9 cellular contexts compared by ENCODE assay signal in genomic region chr12:11500222-11500860, GRCh38.
A peak's percentile ranks its signal among the peaks of the same experiment; 100 is the strongest.
DNase-seq lines count a peak whose midpoint lies in the region; ATAC-seq, FAIRE-seq and TF ChIP-seq lines count a peak whose summit lies in the region.
"Had no signal": no experiment of that assay in that cellular context is flagged by ENCODE, and none has a peak within 500 bp of the region (broad histone marks: within the 10 kb centered on the region; RNA-seq: fewer than 3 reads in every experiment).

No MANE protein-coding gene starts in this region.

- H3K23me2 ChIP-seq in H1 (ENCODE audit: low read depth, low read length), result peaks cover 7% of the 10 kb centered on the region; the same call in 1 of the 2 replicates

- POLR2A ChIA-PET in H1 (lab: Charles Lee; ENCODE audit: partially characterized antibody), result no interaction called here

- peaks cover 4 to 6% of the 10 kb centered on the region in 2 experiments for H4K20me1 ChIP-seq in H1 (replicated peaks in 1 of 2; ENCODE audit: control insufficient read depth in 1 of 2, insufficient read depth in 2 of 2, low read length in 2 of 2)

- H3K56ac ChIP-seq in H1 (replicated peaks; ENCODE audit: insufficient read length, low read depth, low read length), result no peak overlapping the region

- no peak overlapping the region for H2BK12ac ChIP-seq in H1 (ENCODE audit: low read depth, low read length)

- H2BK5ac ChIP-seq in H1 (ENCODE audit: low read depth, low read length), result no peak overlapping the region

- H3K27me3 ChIP-seq in H1 (replicated peaks in 1 of 4; ENCODE audit: control insufficient read depth in 3 of 4, extremely low read depth in 1 of 4, insufficient read depth in 3 of 4, low read length in 3 of 4), result peaks cover 0 to 11% (median 10%) of the 10 kb centered on the region in 4 experiments; a peak in 5 of 7 replicates

- H2BK20ac ChIP-seq in H1 (ENCODE audit: low read length), result no peak overlapping the region

- no peaks in the 10 kb centered on the region; the same call in 1 of the 2 replicates for H3K79me1 ChIP-seq in H1 (ENCODE audit: low read depth, low read length)

- H3K14ac ChIP-seq in H1 (ENCODE audit: insufficient read length), result no peak overlapping the region

- no peaks in the 10 kb centered on the region for H3K36me3 ChIP-seq in H1 (ENCODE audit: control insufficient read depth in 2 of 4, insufficient read depth in 4 of 4, low read length in 3 of 4)

- H3K9ac ChIP-seq in H1 (replicated peaks in 1 of 4; ENCODE audit: extremely low read depth in 1 of 4, low read depth in 3 of 4, low read length in 3 of 4), result no peak overlapping the region

- H3K27ac ChIP-seq in H1 (ENCODE audit: low read depth, low read length), result no peak overlapping the region

- H3K4me3 ChIP-seq in H1 (ENCODE audit: extremely low read depth in 1 of 4, insufficient read depth in 2 of 4, low read depth in 3 of 4, low read length in 4 of 4), result peak overlapping the region; percentile 4 to 54 (median 42); a peak in 7 of 8 replicates

- peak in 1 of 2 experiments; percentile 73; a peak in 1 of 3 replicates for TF ChIP-seq EP300 in H1 (IDR thresholded peaks at IDR 0.05; ENCODE audit: borderline replicate concordance in 1 of 2, low read depth in 2 of 2, low read length in 2 of 2)

- no peak overlapping the region for H2AK5ac ChIP-seq in H1 (ENCODE audit: low read depth, low read length)

- H3K4me1 ChIP-seq in H1 (replicated peaks in 1 of 4; ENCODE audit: control insufficient read depth in 3 of 4, insufficient read depth in 4 of 4, low read length in 3 of 4), result peaks cover 0 to 6% (median 2%) of the 10 kb centered on the region in 4 experiments; a peak in 4 of 7 replicates

- no peak overlapping the region for H3K4ac ChIP-seq in H1 (replicated peaks; ENCODE audit: insufficient read length, low read depth, low read length)

- no peak overlapping the region for H2BK120ac ChIP-seq in H1 (replicated peaks; ENCODE audit: low read depth, low read length)

- no peak overlapping the region; the same call in 1 of the 2 replicates for H4K8ac ChIP-seq in H1 (ENCODE audit: extremely low read depth, insufficient read depth, low read length)

- H2AFZ ChIP-seq in H1 (ENCODE audit: low read length), result no peak overlapping the region

- no peak for FAIRE-seq in H1 (lab: Jason Lieb, UNC)
- FAIRE-seq: colon had no signal

- no peaks in the 10 kb centered on the region for H3K79me2 ChIP-seq in H1 (ENCODE audit: control insufficient read depth in 1 of 2, insufficient read depth in 2 of 2, low read length in 2 of 2)

- no peak for TF ChIP-seq CTCF in H1 (IDR thresholded peaks at IDR 0.05; ENCODE audit: control extremely low read depth in 1 of 3, insufficient read depth in 1 of 3, low read depth in 1 of 3, low read length in 3 of 3)

- DNase-seq in NCI-H226 (peak; percentile 77), H1 (ENCODE audit: low read depth in 1 of 2, low spot score in 2 of 2) (peak; percentile 59 to 99), medulla oblongata (ENCODE audit: extremely low spot score) (peak; percentile 69), SHP77 treated with DMSO at 0.1 percent for 48 hours (lab: John Stamatoyannopoulos, UW) (no peak)
- DNase-seq in activated CD8-positive, alpha-beta memory T cell treated with anti-CD3 and anti-CD28 coated beads, Interleukin-2, amount 50 U/mL, for 1 hour (ENCODE audit: extremely low read depth), result peak; percentile 37
- DNase-seq in stimulated activated CD8-positive, alpha-beta memory T cell treated with anti-CD3 and anti-CD28 coated beads, Interleukin-12 subunit alpha, Interleukin-12 subunit beta, amount 100 ng/mL, for 4 hours (ENCODE audit: low read depth), result peak; percentile 32

- whole genome bisulfite sequencing in H1 (ENCODE audit: extremely low coverage in 1 of 2, insufficient coverage in 1 of 2, insufficient read length in 1 of 2, insufficient replicate concordance in 2 of 2, low coverage in 1 of 2, low lambda C conversion rate in 2 of 2, missing lambda C conversion rate in 1 of 2), 2 experiments, result 3% methylated on average over 45 of the region's 59 CpGs; no CpG with 5 or more reads in 1 of the 2 experiments

- no peak for TF ChIP-seq POLR2A in H1 (IDR thresholded peaks at IDR 0.05; ENCODE audit: control extremely low read depth in 1 of 2, low read depth in 2 of 2, low read length in 2 of 2)

- no peaks in the 10 kb centered on the region for H3K9me3 ChIP-seq in H1 (ENCODE audit: insufficient read depth in 2 of 2, low read depth in 1 of 2, low read length in 1 of 2)

- no peak overlapping the region for H3K18ac ChIP-seq in H1 (ENCODE audit: extremely low read depth, low read length)

- no peak overlapping the region for H4K5ac ChIP-seq in H1 (ENCODE audit: insufficient read length, low read depth, low read length)

- no peak overlapping the region for H3K23ac ChIP-seq in H1 (ENCODE audit: insufficient read length)

- peak in 1 of 2 experiments; percentile 16; a peak in 1 of 4 replicates for TF ChIP-seq RAD21 in H1 (IDR thresholded peaks at IDR 0.05 in 1 of 2, conservative IDR thresholded peaks at IDR 0.05 in 1 of 2; ENCODE audit: low read depth in 2 of 2, low read length in 2 of 2)

- ATAC-seq in GM19468 (IDR thresholded peaks at IDR 0.05; ENCODE audit: extremely low read depth, unreplicated experiment) (peak; percentile 43), HG03039 (IDR thresholded peaks at IDR 0.05; ENCODE audit: unreplicated experiment) (no peak)

- H2BK15ac ChIP-seq in H1 (ENCODE audit: low read length), result no peak overlapping the region

- peak overlapping the region; percentile 82 for H3K4me2 ChIP-seq in H1 (ENCODE audit: insufficient read depth in 1 of 2, low read depth in 2 of 2, low read length in 2 of 2)

- CTCF ChIA-PET in H1 (lab: Charles Lee; ENCODE audit: partially characterized antibody), result interaction anchor here (0.5 to 4.3 kb wide), 6 partner anchors 8 to 1817 kb away, joined by 3 to 21 read pairs (median 4); no protein-coding TSS in a partner anchor

- no peak overlapping the region for H4K91ac ChIP-seq in H1 (replicated peaks; ENCODE audit: insufficient read length, low read length)

TF ChIP-seq in H1, 55 proteins besides CTCF, POLR2A, EP300 and RAD21 (continues in another document):
- TF ChIP-seq KDM5A (IDR thresholded peaks at IDR 0.05; ENCODE audit: low read length) (no peak), RBBP5 (IDR thresholded peaks at IDR 0.05; ENCODE audit: borderline replicate concordance, low read depth, low read length) (no peak; the same call in 1 of the 2 replicates), CTBP2 (IDR thresholded peaks at IDR 0.05; ENCODE audit: borderline replicate concordance, insufficient read depth, insufficient read length, low read length) (peak; percentile 67), CEBPB (IDR thresholded peaks at IDR 0.05; ENCODE audit: low read depth, low read length) (no peak), CREB1 (IDR thresholded peaks at IDR 0.05) (peak; percentile 77), NRF1 (IDR thresholded peaks at IDR 0.05; ENCODE audit: low read depth, low read length) (no peak), FOSL1 (IDR thresholded peaks at IDR 0.05; ENCODE audit: insufficient read depth, low read depth, low read length) (no peak), SUZ12 (IDR thresholded peaks at IDR 0.05; ENCODE audit: low read length) (no peak), CHD1 (IDR thresholded peaks at IDR 0.05; ENCODE audit: low read depth, low read length) (no peak), PHF8 (conservative IDR thresholded peaks at IDR 0.05; ENCODE audit: low read depth, low read length) (no peak), MAX (IDR thresholded peaks at IDR 0.05) (peak; percentile 77), MAFK (IDR thresholded peaks at IDR 0.05; ENCODE audit: low read depth, low read length) (no peak), BRCA1 (IDR thresholded peaks at IDR 0.05; ENCODE audit: low read depth, low read length) (no peak; the same call in 1 of the 2 replicates), TBP (IDR thresholded peaks at IDR 0.05; ENCODE audit: low read depth, low read length) (peak; percentile 78), NANOG (IDR thresholded peaks at IDR 0.05; ENCODE audit: insufficient read depth, low read depth, low read length, poor library complexity, severe bottlenecking) (peak; percentile 55), ATF3 (IDR thresholded peaks at IDR 0.05; ENCODE audit: insufficient read depth, low read depth, low read length) (no peak), HDAC2 (IDR thresholded peaks at IDR 0.05; ENCODE audit: borderline replicate concordance in 1 of 2, low read depth in 2 of 2, low read length in 2 of 2) (peak; percentile 90 to 99), KDM4A (IDR thresholded peaks at IDR 0.05; ENCODE audit: low read depth, low read length, severe bottlenecking) (peak; percentile 51), KDM1A (IDR thresholded peaks at IDR 0.05; ENCODE audit: borderline replicate concordance, low read length) (no peak), SIRT6 (IDR thresholded peaks at IDR 0.05; ENCODE audit: low read length) (no peak), RFX5 (IDR thresholded peaks at IDR 0.05; ENCODE audit: borderline replicate concordance, low read depth, low read length) (no peak), RNF2 (IDR thresholded peaks at IDR 0.05; ENCODE audit: borderline replicate concordance, low read depth, low read length, missing control alignments, poor library complexity, severe bottlenecking) (no peak), GABPA (IDR thresholded peaks at IDR 0.05; ENCODE audit: borderline replicate concordance, insufficient read depth, low read length) (peak; percentile 69; the same call in 1 of the 2 replicates), TEAD4 (IDR thresholded peaks at IDR 0.05; ENCODE audit: low read depth, low read length) (peak; percentile 67), SP1 (IDR thresholded peaks at IDR 0.05; ENCODE audit: low read depth, low read length) (no peak), GTF2F1 (IDR thresholded peaks at IDR 0.05; ENCODE audit: borderline replicate concordance, low read depth, low read length) (no peak), CBX5 (IDR thresholded peaks at IDR 0.05; ENCODE audit: low read depth, low read length) (no peak)
